In genomic region chr12:66132408-66132807, GRCh38 we compare ENCODE assay signal across 1 cellular context.
TF ChIP-seq lines count a peak whose summit lies in the region.

No MANE protein-coding gene starts in this region.

TF ChIP-seq in HEK293, 187 proteins besides CTCF, POLR2A, EP300 and RAD21 (continued from another document):
- peak; percentile 68 for TF ChIP-seq ZNF600 (tag by site-specific recombination; IDR thresholded peaks at IDR 0.05)
- peak; percentile 61 for TF ChIP-seq GLIS1 (tag by site-specific recombination; IDR thresholded peaks at IDR 0.05)
- 0 out of 2 replicates have a peak, but pooled peaks have one; percentile 16 for TF ChIP-seq SP7 (tag by site-specific recombination; IDR thresholded peaks at IDR 0.05)
- TF ChIP-seq ZNF366 (tag by site-specific recombination; conservative IDR thresholded peaks at IDR 0.05) = peak; percentile 9; the same call in 1 of the 2 replicates
